Comparison of ENCODE assay signal across 22 cellular contexts in genomic region chr6:128403618-128404444, GRCh38.
A peak's percentile ranks its signal among the peaks of the same experiment; 100 is the strongest.
DNase-seq lines count a peak whose midpoint lies in the region; ATAC-seq, FAIRE-seq and TF ChIP-seq lines count a peak whose summit lies in the region.
"Had no signal": no experiment of that assay in that cellular context is flagged by ENCODE, and none has a peak within 500 bp of the region (broad histone marks: within the 10 kb centered on the region; RNA-seq: fewer than 3 reads in every experiment).

No MANE protein-coding gene starts in this region.

- H3F3A ChIP-seq in SK-N-SH (replicated peaks; ENCODE audit: insufficient read depth): no peaks in the 10 kb centered on the region

- no peaks in the 10 kb centered on the region for H3K36me3 ChIP-seq in GM06990 (ENCODE audit: control insufficient read depth, insufficient read depth, low read length)
- no peaks in the 10 kb centered on the region for H3K36me3 ChIP-seq in bronchial epithelial cell (ENCODE audit: control insufficient read depth, insufficient read depth, low read length)
- H3K36me3 ChIP-seq in SK-N-SH (replicated peaks in 1 of 2; ENCODE audit: control insufficient read depth in 1 of 2, insufficient read depth in 2 of 2, low read length in 1 of 2): peaks cover 0 to 14% of the 10 kb centered on the region in 2 experiments
- no peaks in the 10 kb centered on the region for H3K36me3 ChIP-seq in esophagus muscularis mucosa
- H3K36me3 ChIP-seq: heart left ventricle, uterus had no signal

- CTCF ChIA-PET in SK-N-SH (lab: Yijun Ruan, JAX): interaction anchor here (2.1 kb wide), 1 partner anchor 11 kb away, joined by 5 read pairs; no protein-coding TSS in a partner anchor

- whole genome bisulfite sequencing in SK-N-SH (ENCODE audit: low lambda C conversion rate): 84% methylated on average over 4 of the region's 4 CpGs
- 98% methylated on average over 4 of the region's 4 CpGs for WGBS in esophagus muscularis mucosa

- H3K27me3 ChIP-seq in GM06990 (replicated peaks; ENCODE audit: control insufficient read depth, insufficient read depth, low read length): no peaks in the 10 kb centered on the region
- no peaks in the 10 kb centered on the region for H3K27me3 ChIP-seq in bronchial epithelial cell (ENCODE audit: control insufficient read depth, insufficient read depth, low read length)
- H3K27me3 ChIP-seq in SK-N-SH (ENCODE audit: insufficient read depth): no peaks in the 10 kb centered on the region
- H3K27me3 ChIP-seq in esophagus muscularis mucosa: no peaks in the 10 kb centered on the region
- H3K27me3 ChIP-seq: heart left ventricle, uterus had no signal

- no peak overlapping the region for H3K9ac ChIP-seq in SK-N-SH

- H3K79me2 ChIP-seq in SK-N-SH (ENCODE audit: insufficient read depth): peaks cover 11% of the 10 kb centered on the region; the same call in 1 of the 2 replicates

- no peak for TF ChIP-seq RAD21 in SK-N-SH (IDR thresholded peaks at IDR 0.05; ENCODE audit: low read length)

- no peaks in the 10 kb centered on the region for H4K20me1 ChIP-seq in SK-N-SH (ENCODE audit: insufficient read depth)

- H3K9me2 ChIP-seq in SK-N-SH: no peaks in the 10 kb centered on the region

- intact Hi-C loops in esophagus muscularis mucosa (cut with DNase I): no loop called here

- no peak overlapping the region for H2AFZ ChIP-seq in SK-N-SH (ENCODE audit: low read depth)

- H3K4me3 ChIP-seq in GM06990 (replicated peaks; ENCODE audit: low read depth, low read length) (no peak overlapping the region), bronchial epithelial cell (ENCODE audit: low read depth, low read length) (no peak overlapping the region), SK-N-SH (ENCODE audit: low read depth in 2 of 2, low read length in 1 of 2) (no peak overlapping the region), esophagus muscularis mucosa (no peak overlapping the region)
- H3K4me3 ChIP-seq: heart left ventricle, lung, uterus had no signal

- no peak overlapping the region for H3K4me2 ChIP-seq in SK-N-SH

- no peak for TF ChIP-seq EP300 in SK-N-SH (IDR thresholded peaks at IDR 0.05; ENCODE audit: borderline replicate concordance in 1 of 2, low read depth in 1 of 2, low read length in 1 of 2)
- TF ChIP-seq EP300 in esophagus muscularis mucosa (IDR thresholded peaks at IDR 0.05): no peak

- POLR2A ChIA-PET in SK-N-SH (lab: Yijun Ruan, JAX): no interaction called here

- no peak overlapping the region for H3K27ac ChIP-seq in SK-N-SH (ENCODE audit: low read depth in 2 of 2, low read length in 1 of 2)
- no peak overlapping the region for H3K27ac ChIP-seq in esophagus muscularis mucosa (replicated peaks in 1 of 4)
- H3K27ac ChIP-seq: heart left ventricle, uterus had no signal

- ATAC-seq in GM18520 (IDR thresholded peaks at IDR 0.05; ENCODE audit: unreplicated experiment) (peak; percentile 86), HG02678 (IDR thresholded peaks at IDR 0.05; ENCODE audit: unreplicated experiment) (peak; percentile 42), GM21367 (IDR thresholded peaks at IDR 0.05; ENCODE audit: unreplicated experiment) (no peak)
- ATAC-seq: CD8-positive, alpha-beta T cell; heart left ventricle had no signal

- H3K4me1 ChIP-seq in SK-N-SH (ENCODE audit: control insufficient read depth in 1 of 2, insufficient read depth in 2 of 2, low read depth in 1 of 2, low read length in 1 of 2): no peaks in the 10 kb centered on the region
- peaks cover 0 to 6% (median 3%) of the 10 kb centered on the region in 4 donors for H3K4me1 ChIP-seq in esophagus muscularis mucosa
- H3K4me1 ChIP-seq: uterus had no signal

- DNase-seq in GM06990 (ENCODE audit: extremely low read depth, insufficient read length): peak; percentile 6
- peak; percentile 80 for DNase-seq in bronchial epithelial cell (ENCODE audit: low read depth)
- no peak for DNase-seq in SK-N-SH
- DNase-seq in esophagus muscularis mucosa (ENCODE audit: extremely low spot score): no peak
- DNase-seq in HK-2 (ENCODE audit: unreplicated experiment): no peak
- DNase-seq: activated CD4-positive, alpha-beta T cell treated with anti-CD3 and anti-CD28 coated beads, Interleukin-2, amount 10 ng/mL, durations not matched to agents 7 days and 5 days; caudate nucleus; CD8-positive, alpha-beta T cell; DMS79 treated with DMSO at 0.1 percent for 48 hours; effector CD8-positive, alpha-beta T cell; heart left ventricle; KBM-7; NCI-H1930; NK-92 treated with Interleukin-12 subunit alpha and Interleukin-12 subunit beta, amount 100 ng/mL, for 24 hours; RPMI8226; stimulated activated CD4-positive, alpha-beta T cell treated with anti-CD3 and anti-CD28 coated beads, Interleukin-2, amount 100 ng/mL, for 24 hours; uterus had no signal

- TF ChIP-seq POLR2A in esophagus muscularis mucosa (IDR thresholded peaks at IDR 0.05; ENCODE audit: low read depth): no peak

- FAIRE-seq in bronchial epithelial cell (lab: Jason Lieb, UNC): peak; percentile 7
- FAIRE-seq: TTC549 had no signal

- TF ChIP-seq CTCF in GM06990 (IDR thresholded peaks at IDR 0.05; ENCODE audit: insufficient read depth, low read length, poor library complexity, severe bottlenecking): no peak
- TF ChIP-seq CTCF in bronchial epithelial cell (IDR thresholded peaks at IDR 0.05; ENCODE audit: insufficient read depth, low read length, severe bottlenecking): no peak
- TF ChIP-seq CTCF in SK-N-SH (IDR thresholded peaks at IDR 0.05): no peak
- no peak for TF ChIP-seq CTCF in esophagus muscularis mucosa (IDR thresholded peaks at IDR 0.05)

- H3K9me3 ChIP-seq in SK-N-SH: no peaks in the 10 kb centered on the region
- H3K9me3 ChIP-seq in esophagus muscularis mucosa: no peaks in the 10 kb centered on the region
- H3K9me3 ChIP-seq: heart left ventricle, uterus had no signal

TF ChIP-seq in SK-N-SH, 30 proteins besides CTCF, POLR2A, EP300 and RAD21:
- TF ChIP-seq RCOR1 (IDR thresholded peaks at IDR 0.05; ENCODE audit: low read length): no peak
- no peak for TF ChIP-seq CHD2 (IDR thresholded peaks at IDR 0.05; ENCODE audit: low read length, partially characterized antibody)
- TF ChIP-seq ZBTB33 (IDR thresholded peaks at IDR 0.05; ENCODE audit: borderline replicate concordance, low read depth): no peak
- TF ChIP-seq MAX (IDR thresholded peaks at IDR 0.05; ENCODE audit: low read depth): no peak
- TF ChIP-seq TAF1 (IDR thresholded peaks at IDR 0.05; ENCODE audit: borderline replicate concordance, low read depth, low read length): no peak
- TF ChIP-seq GATA2 (CRISPR knock-in tag; IDR thresholded peaks at IDR 0.05): no peak
- TF ChIP-seq TEAD4 (IDR thresholded peaks at IDR 0.05; ENCODE audit: borderline replicate concordance, insufficient read depth): no peak
- no peak for TF ChIP-seq SMC3 (IDR thresholded peaks at IDR 0.05; ENCODE audit: low read depth, low read length)
- no peak for TF ChIP-seq MEF2A (IDR thresholded peaks at IDR 0.05; ENCODE audit: borderline replicate concordance, low read depth)
- TF ChIP-seq USF2 (IDR thresholded peaks at IDR 0.05; ENCODE audit: borderline replicate concordance, low read depth, low read length): no peak

Comparison
In these comparisons a context has a peak if more than half of its experiments do, and no peak if none do; other contexts are left out.
1. DNase-seq: peak in GM06990 (single experiment) and bronchial epithelial cell (single experiment); none in SK-N-SH (single experiment), esophagus muscularis mucosa (single experiment) and HK-2 (single experiment).